ENCODE assay signal across 1 cellular context in genomic region chr1:5348732-5349465, GRCh38.
TF ChIP-seq lines count a peak whose summit lies in the region.

No MANE protein-coding gene starts in this region.

TF ChIP-seq in K562, 482 proteins besides CTCF, POLR2A, EP300 and RAD21 (continued from another document):
- TF ChIP-seq CHAMP1 (IDR thresholded peaks at IDR 0.05) (no peak), ZNF197 (CRISPR knock-in tag; IDR thresholded peaks at IDR 0.05; ENCODE audit: low read depth) (no peak), ZNF507 (tag; conservative IDR thresholded peaks at IDR 0.05) (no peak), SMC3 (conservative IDR thresholded peaks at IDR 0.05; ENCODE audit: insufficient read depth, low read depth, low read length) (no peak), PML (IDR thresholded peaks at IDR 0.05; ENCODE audit: low read length) (no peak), ARHGAP35 (IDR thresholded peaks at IDR 0.05; ENCODE audit: partially characterized antibody) (no peak), ZBTB8A (IDR thresholded peaks at IDR 0.05; ENCODE audit: partially characterized antibody) (no peak), XRCC4 (IDR thresholded peaks at IDR 0.05; ENCODE audit: extremely low read depth, insufficient read depth, insufficient read length) (no peak), FOXA3 (CRISPR knock-in tag; conservative IDR thresholded peaks at IDR 0.05 in 1 of 2, IDR thresholded peaks at IDR 0.05 in 1 of 2) (no peak), RAD51 (IDR thresholded peaks at IDR 0.05; ENCODE audit: borderline replicate concordance, low read depth) (no peak), NCOA2 (IDR thresholded peaks at IDR 0.05; ENCODE audit: partially characterized antibody in 2 of 2) (no peak), BRCA1 (IDR thresholded peaks at IDR 0.05) (no peak), BRCA1 (CRISPR knock-in tag; IDR thresholded peaks at IDR 0.05) (no peak), MYBL2 (IDR thresholded peaks at IDR 0.05; ENCODE audit: low read depth) (no peak), MYBL2 (CRISPR knock-in tag; IDR thresholded peaks at IDR 0.05; ENCODE audit: borderline replicate concordance) (no peak), BCLAF1 (IDR thresholded peaks at IDR 0.05; ENCODE audit: borderline replicate concordance in 1 of 2, control insufficient read depth in 1 of 2, low read depth in 2 of 2, low read length in 1 of 2) (no peak), MLLT1 (IDR thresholded peaks at IDR 0.05) (no peak), KDM1A (IDR thresholded peaks at IDR 0.05) (no peak), ZNF445 (CRISPR knock-in tag; IDR thresholded peaks at IDR 0.05; ENCODE audit: low read depth) (no peak), DPF2 (IDR thresholded peaks at IDR 0.05) (no peak), ZNF24 (IDR thresholded peaks at IDR 0.05) (no peak), HNRNPUL1 (IDR thresholded peaks at IDR 0.05; ENCODE audit: low read length) (no peak), HDAC3 (IDR thresholded peaks at IDR 0.05; ENCODE audit: borderline replicate concordance, partially characterized antibody) (no peak), CBX1 (IDR thresholded peaks at IDR 0.05; ENCODE audit: low read depth) (peak; percentile 51; the same call in 1 of the 2 replicates), ZNF79 (CRISPR knock-in tag; IDR thresholded peaks at IDR 0.05; ENCODE audit: low read depth) (no peak), PCBP2 (IDR thresholded peaks at IDR 0.05; ENCODE audit: low read depth, low read length, poor library complexity, severe bottlenecking) (no peak), MTA3 (IDR thresholded peaks at IDR 0.05; ENCODE audit: borderline replicate concordance) (no peak), NBN (IDR thresholded peaks at IDR 0.05; ENCODE audit: low read depth) (no peak), ZFX (CRISPR knock-in tag; IDR thresholded peaks at IDR 0.05) (no peak), CC2D1A (IDR thresholded peaks at IDR 0.05) (no peak), PHF21A (IDR thresholded peaks at IDR 0.05; ENCODE audit: borderline replicate concordance, low read depth) (no peak), MEIS2 (IDR thresholded peaks at IDR 0.05; ENCODE audit: partially characterized antibody) (no peak), CREB1 (IDR thresholded peaks at IDR 0.05) (peak; percentile 94), CREB1 (CRISPR knock-in tag; IDR thresholded peaks at IDR 0.05) (peak; percentile 88), CREBBP (IDR thresholded peaks at IDR 0.05; ENCODE audit: low read depth, low read length) (no peak), ATF7 (IDR thresholded peaks at IDR 0.05) (peak; percentile 46; the same call in 1 of the 2 replicates), SIN3A (IDR thresholded peaks at IDR 0.05; ENCODE audit: borderline replicate concordance in 2 of 2, control insufficient read depth in 1 of 2, low read depth in 2 of 2, low read length in 2 of 2) (no peak), ZBTB40 (IDR thresholded peaks at IDR 0.05) (peak; percentile 86), ZBTB40 (CRISPR knock-in tag; IDR thresholded peaks at IDR 0.05) (no peak), SFPQ (IDR thresholded peaks at IDR 0.05; ENCODE audit: low read depth, low read length) (no peak), KDM4B (IDR thresholded peaks at IDR 0.05; ENCODE audit: borderline replicate concordance in 2 of 2, low read depth in 1 of 2) (no peak), MTA1 (IDR thresholded peaks at IDR 0.05; ENCODE audit: borderline replicate concordance) (no peak)
TF ChIP-seq in K562: peak in this region for 15.
